In genomic region chr14:102554835-102555819, GRCh38 we compare ENCODE assay signal across 8 cellular contexts. TPM values are rescaled to one million over a fixed set of nuclear protein-coding genes. Genes with fewer than 3 reads are reported as not detected.
DNase-seq lines count a peak whose midpoint lies in the region; TF ChIP-seq lines count a peak whose summit lies in the region.

No MANE protein-coding gene starts in this region.

- H3K27me3 ChIP-seq in osteoblast (ENCODE audit: insufficient read depth, low read length) = no peaks in the 10 kb centered on the region

- peak overlapping the region; percentile 79 for H3K4me2 ChIP-seq in osteoblast (ENCODE audit: insufficient read depth, low read length)

- H3K4me3 ChIP-seq in GM12875 (ENCODE audit: low read depth, low read length) (peak overlapping the region; percentile 76), foreskin fibroblast (ENCODE audit: low read depth in 1 of 2, low read length in 2 of 2) (peak overlapping the region; percentile 49 to 58), osteoblast (ENCODE audit: insufficient read depth, low read length) (peak overlapping the region; percentile 82), urinary bladder (ENCODE audit: low read depth, low read length) (peak overlapping the region; percentile 76)

- peak overlapping the region; percentile 91 for H2AFZ ChIP-seq in osteoblast (ENCODE audit: low read length)

- no peak overlapping the region for H3K27ac ChIP-seq in osteoblast (ENCODE audit: low read depth, low read length)
- peak overlapping the region; percentile 73 for H3K27ac ChIP-seq in urinary bladder (ENCODE audit: low read depth)

- TF ChIP-seq CTCF in GM12875 (IDR thresholded peaks at IDR 0.05; ENCODE audit: borderline replicate concordance, insufficient read depth, low read depth, low read length) = no peak
- no peak for TF ChIP-seq CTCF in foreskin fibroblast (IDR thresholded peaks at IDR 0.05; ENCODE audit: low read depth, low read length)
- TF ChIP-seq CTCF in osteoblast (IDR thresholded peaks at IDR 0.05; ENCODE audit: extremely low read depth, low read depth, low read length) = no peak

- 6% methylated on average over 94 of the region's 94 CpGs for WGBS in urinary bladder

- no peaks in the 10 kb centered on the region for H4K20me1 ChIP-seq in osteoblast (ENCODE audit: insufficient read depth, low read length)

- DNase-seq in NCI-H2171 (lab: John Stamatoyannopoulos, UW) = peak; percentile 23
- peak; percentile 30 for DNase-seq in activated T-helper 1 cell treated with Interleukin-2 at 50 U/mL for 16 hours (ENCODE audit: low read depth)
- DNase-seq in foreskin fibroblast = peak in 1 of 2 donors; percentile 57
- peak; percentile 90 for DNase-seq in osteoblast (ENCODE audit: insufficient read length, low spot score, missing footprints)
- no peak for DNase-seq in LoVo (ENCODE audit: low spot score)
- DNase-seq in OCI-M2 (lab: John Stamatoyannopoulos, UW; ENCODE audit: unreplicated experiment) = no peak

- no peaks in the 10 kb centered on the region for H3K9me3 ChIP-seq in osteoblast (ENCODE audit: low read depth, low read length)

- no peaks in the 10 kb centered on the region for H3K79me2 ChIP-seq in osteoblast (ENCODE audit: insufficient read depth, low read length)

- H3K36me3 ChIP-seq in osteoblast (ENCODE audit: insufficient read depth, low read length) (no peaks in the 10 kb centered on the region), urinary bladder (ENCODE audit: insufficient read depth) (no peaks in the 10 kb centered on the region)

- H3K4me1 ChIP-seq in osteoblast (ENCODE audit: insufficient read depth, low read length) (no peaks in the 10 kb centered on the region), urinary bladder (ENCODE audit: insufficient read depth) (no peaks in the 10 kb centered on the region)

RNA-seq across cellular contexts. Expression of gene RCOR1, which starts 37.3 kb away (rescaled TPM):
- total RNA-seq in osteoblast = 11.6 and 13.3 TPM in 2 replicates
- 32.8 TPM for total RNA-seq in urinary bladder
- polyA plus RNA-seq in urinary bladder = 12.6 TPM

RNA-seq across cellular contexts. Expression of gene ANKRD9, which starts 45.6 kb away (rescaled TPM):
- total RNA-seq in osteoblast (13.6 and 15.6 TPM in 2 replicates), urinary bladder (4.3 TPM)
- polyA plus RNA-seq in urinary bladder = 13.5 TPM

Comparison
In these comparisons a context has a peak if more than half of its experiments do, and no peak if none do; other contexts are left out.
1. DNase-seq: peak in NCI-H2171 (single experiment), activated T-helper 1 cell treated with Interleukin-2 at 50 U/mL for 16 hours (single experiment) and osteoblast (single experiment); none in LoVo (single experiment) and OCI-M2 (single experiment).
2. Peak in every context shown above with its lines, with median percentiles within 50 percentile points of each other: H3K4me3 ChIP-seq.